Comparison of ENCODE assay signal across 9 cellular contexts in the genomic region with DNA sequence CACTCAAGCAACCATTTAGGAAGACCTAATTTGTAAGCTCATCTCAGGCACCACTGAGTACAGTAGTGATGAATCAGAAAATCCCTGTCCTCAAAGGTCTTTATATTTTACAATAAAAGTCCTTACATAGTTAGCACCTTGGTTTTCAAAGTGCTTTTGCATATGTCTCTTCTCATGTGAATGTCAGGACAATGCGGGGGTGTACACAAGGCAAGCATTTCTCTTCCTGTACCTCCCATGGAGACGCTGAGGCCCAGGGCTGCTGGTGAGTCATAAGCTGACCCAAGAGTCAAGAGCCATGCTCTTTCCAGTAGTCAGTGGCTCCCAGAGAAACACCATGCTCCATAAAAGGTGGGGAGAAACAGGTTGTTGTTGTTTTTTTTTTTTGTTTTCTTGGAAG.
DNase-seq lines count a peak whose midpoint lies in the region; ATAC-seq and TF ChIP-seq lines count a peak whose summit lies in the region.
"Had no signal": no experiment of that assay in that cellular context is flagged by ENCODE, and none has a peak within 500 bp of the region (broad histone marks: within the 10 kb centered on the region; RNA-seq: fewer than 3 reads in every experiment).

No MANE protein-coding gene starts in this region.

- no peak overlapping the region for H3K4me2 ChIP-seq in MM.1S (ENCODE audit: low read depth, low read length)

- H3K9me3 ChIP-seq in MM.1S (replicated peaks; ENCODE audit: insufficient read depth, low read length) (no peaks in the 10 kb centered on the region), ovary (no peaks in the 10 kb centered on the region), sigmoid colon (no peaks in the 10 kb centered on the region)

- H3K4me1 ChIP-seq in MM.1S (ENCODE audit: low read length) (no peaks in the 10 kb centered on the region), ovary (ENCODE audit: insufficient read depth) (peaks cover 1% of the 10 kb centered on the region), sigmoid colon (no peaks in the 10 kb centered on the region)

- H3K4me3 Mint-ChIP-seq in activated CD8-positive, alpha-beta T cell treated with anti-CD3 and anti-CD28 coated beads for 36 hours = peak overlapping the region; percentile 19

- H2AFZ ChIP-seq in MM.1S (ENCODE audit: low read length) = no peak overlapping the region

- H3K27ac Mint-ChIP-seq in activated CD8-positive, alpha-beta T cell treated with anti-CD3 and anti-CD28 coated beads for 36 hours = peak overlapping the region; percentile 74

- H3K9me2 ChIP-seq in MM.1S (replicated peaks; ENCODE audit: insufficient read depth, low read length) = no peaks in the 10 kb centered on the region

- H3K9ac ChIP-seq in MM.1S (ENCODE audit: low read length) = no peak overlapping the region

- H3K36me3 ChIP-seq in MM.1S (replicated peaks; ENCODE audit: insufficient read depth, low read length) = no peaks in the 10 kb centered on the region
- H3K36me3 ChIP-seq in ovary = no peaks in the 10 kb centered on the region
- no peaks in the 10 kb centered on the region for H3K36me3 ChIP-seq in sigmoid colon

- H3K4me3 ChIP-seq in MM.1S (ENCODE audit: low read length) = no peak overlapping the region
- H3K4me3 ChIP-seq in ovary = no peak overlapping the region
- H3K4me3 ChIP-seq in sigmoid colon = no peak overlapping the region

- 22 to 31% (median 25%) methylated on average over 2 of the region's 2 CpGs for whole genome bisulfite sequencing in ovary, 3 donors
- WGBS in sigmoid colon, 2 donors = 60 to 72% methylated on average over 2 of the region's 2 CpGs

- no peaks in the 10 kb centered on the region for H4K20me1 ChIP-seq in MM.1S (ENCODE audit: insufficient read depth, low read length)

- H3K27me3 ChIP-seq in MM.1S (replicated peaks; ENCODE audit: insufficient read depth, low read length) = no peaks in the 10 kb centered on the region
- no peaks in the 10 kb centered on the region for H3K27me3 ChIP-seq in ovary
- no peaks in the 10 kb centered on the region for H3K27me3 ChIP-seq in sigmoid colon

- CTCF ChIA-PET in activated CD8-positive, alpha-beta T cell treated with anti-CD3 and anti-CD28 coated beads for 36 hours (lab: Charles Lee) = interaction anchor here (1.0 to 1.5 kb wide), 3 partner anchors 123 to 128 kb away, joined by 4 to 5 read pairs (median 4); no protein-coding TSS in a partner anchor

- peak; percentile 7 for DNase-seq in COLO668 (lab: John Stamatoyannopoulos, UW; ENCODE audit: unreplicated experiment)
- peak; percentile 47 for DNase-seq in H4 (ENCODE audit: low spot score)
- peak; percentile 80 for DNase-seq in activated CD8-positive, alpha-beta T cell treated with anti-CD3 and anti-CD28 coated beads for 36 hours
- DNase-seq in islet precursor cell = peak; percentile 86
- no peak for DNase-seq in MM.1S
- no peak for DNase-seq in NCI-H1092 treated with DMSO at 0.1 percent for 48 hours (lab: John Stamatoyannopoulos, UW)
- DNase-seq in ovary = no peak
- DNase-seq in sigmoid colon = no peak
- DNase-seq: GOT3 had no signal

- H3K79me2 ChIP-seq in MM.1S (ENCODE audit: low read length) = no peaks in the 10 kb centered on the region

- POLR2A ChIA-PET in activated CD8-positive, alpha-beta T cell treated with anti-CD3 and anti-CD28 coated beads for 36 hours (lab: Charles Lee) = interaction anchor here (0.5 to 2.6 kb wide), 11 partner anchors 11 to 360 kb away, joined by 3 to 6 read pairs (median 3); no protein-coding TSS in a partner anchor

- intact Hi-C loops in activated CD8-positive, alpha-beta T cell treated with anti-CD3 and anti-CD28 coated beads for 36 hours (cut with micrococcal nuclease) = no loop called here
- intact Hi-C loops in ovary (cut with DNase I) = no loop called here
- intact Hi-C loops in sigmoid colon (cut with DNase I) = no loop called here

- TF ChIP-seq POLR2A in ovary (IDR thresholded peaks at IDR 0.05) (no peak), sigmoid colon (IDR thresholded peaks at IDR 0.05) (no peak)

- no peaks in the 10 kb centered on the region for H3F3A ChIP-seq in MM.1S (ENCODE audit: insufficient read depth, low read length)

- no peak for TF ChIP-seq CTCF in activated CD8-positive, alpha-beta T cell treated with anti-CD3 and anti-CD28 coated beads for 36 hours (IDR thresholded peaks at IDR 0.05)
- TF ChIP-seq CTCF in MM.1S (IDR thresholded peaks at IDR 0.05; ENCODE audit: low read length) (no peak), ovary (IDR thresholded peaks at IDR 0.05) (no peak), sigmoid colon (IDR thresholded peaks at IDR 0.05) (no peak)

- H3K27ac ChIP-seq in MM.1S (ENCODE audit: low read length) (no peak overlapping the region), ovary (no peak overlapping the region), sigmoid colon (no peak overlapping the region)

- no peak for TF ChIP-seq EP300 in ovary (IDR thresholded peaks at IDR 0.05)
- TF ChIP-seq EP300 in sigmoid colon (IDR thresholded peaks at IDR 0.05) = no peak

- H3K27me3 Mint-ChIP-seq in activated CD8-positive, alpha-beta T cell treated with anti-CD3 and anti-CD28 coated beads for 36 hours = no peaks in the 10 kb centered on the region

- H3K4me1 Mint-ChIP-seq in activated CD8-positive, alpha-beta T cell treated with anti-CD3 and anti-CD28 coated beads for 36 hours (ENCODE audit: low read depth) = peaks cover 89% of the 10 kb centered on the region

- H3K36me3 Mint-ChIP-seq in activated CD8-positive, alpha-beta T cell treated with anti-CD3 and anti-CD28 coated beads for 36 hours (ENCODE audit: low read depth) = peaks cover 84% of the 10 kb centered on the region

- peaks cover 3% of the 10 kb centered on the region for H3K9me3 Mint-ChIP-seq in activated CD8-positive, alpha-beta T cell treated with anti-CD3 and anti-CD28 coated beads for 36 hours

- peak; percentile 81 for ATAC-seq in activated CD8-positive, alpha-beta T cell treated with anti-CD3 and anti-CD28 coated beads for 36 hours

Comparison
In these comparisons a context has a peak if more than half of its experiments do, and no peak if none do; other contexts are left out.
1. DNase-seq: peak in COLO668 (single experiment), H4 (single experiment), activated CD8-positive, alpha-beta T cell treated with anti-CD3 and anti-CD28 coated beads for 36 hours (single experiment) and islet precursor cell (single experiment); none in MM.1S (single experiment), NCI-H1092 treated with DMSO at 0.1 percent for 48 hours (single experiment), ovary (0 of 5) and sigmoid colon (single experiment).